Comparison of ENCODE assay signal across 3 cellular contexts in genomic region chr19:45952341-45952690, GRCh38.
TF ChIP-seq lines count a peak whose summit lies in the region.

No MANE protein-coding gene starts in this region.

TF ChIP-seq in GM23338, 12 proteins besides CTCF, POLR2A, EP300 and RAD21:
- no peak for TF ChIP-seq EZH2phosphoT487 (IDR thresholded peaks at IDR 0.05; ENCODE audit: unreplicated experiment)
- TF ChIP-seq STAT1 (IDR thresholded peaks at IDR 0.05; ENCODE audit: unreplicated experiment): no peak
- TF ChIP-seq ZNF331 (CRISPR knock-in tag; IDR thresholded peaks at IDR 0.05; ENCODE audit: low read depth): no peak
- no peak for TF ChIP-seq NANOG (IDR thresholded peaks at IDR 0.05; ENCODE audit: borderline replicate concordance)
- no peak for TF ChIP-seq ETS1 (IDR thresholded peaks at IDR 0.05)

TF ChIP-seq in IMR-90, 13 proteins besides CTCF, POLR2A, EP300 and RAD21:
- TF ChIP-seq MAFK (IDR thresholded peaks at IDR 0.05; ENCODE audit: low read depth, low read length) (no peak), ELK1 (IDR thresholded peaks at IDR 0.05; ENCODE audit: borderline replicate concordance, low read depth, low read length) (no peak), CHD1 (IDR thresholded peaks at IDR 0.05; ENCODE audit: low read depth, low read length) (no peak), MXI1 (IDR thresholded peaks at IDR 0.05; ENCODE audit: borderline replicate concordance, low read depth, low read length) (no peak)

TF ChIP-seq in H1, 55 proteins besides CTCF, POLR2A, EP300 and RAD21:
- TF ChIP-seq NRF1 (IDR thresholded peaks at IDR 0.05; ENCODE audit: low read depth, low read length) (no peak), KDM1A (IDR thresholded peaks at IDR 0.05; ENCODE audit: borderline replicate concordance, low read length) (no peak)
TF ChIP-seq in H1: peak in this region for 0.
